15 cellular contexts compared by ENCODE assay signal in genomic region chr18:23551978-23552377, GRCh38. TPM values are rescaled to one million over a fixed set of nuclear protein-coding genes. Genes with fewer than 3 reads are reported as not detected.
A peak's percentile ranks its signal among the peaks of the same experiment; 100 is the strongest.
DNase-seq lines count a peak whose midpoint lies in the region; ATAC-seq, FAIRE-seq and TF ChIP-seq lines count a peak whose summit lies in the region.
"Had no signal": no experiment of that assay in that cellular context is flagged by ENCODE, and none has a peak within 500 bp of the region (broad histone marks: within the 10 kb centered on the region; RNA-seq: fewer than 3 reads in every experiment).

No MANE protein-coding gene starts in this region.

- H3K4me2 ChIP-seq in HepG2 (ENCODE audit: low read depth, low read length) (no peak overlapping the region), neuronal stem cell (ENCODE audit: insufficient read depth, low read length, poor library complexity, severe bottlenecking) (no peak overlapping the region)
- H3K4me2 ChIP-seq: KMS-11 had no signal

- no peak overlapping the region for H4K91ac ChIP-seq in neuronal stem cell (ENCODE audit: low read depth, low read length, poor library complexity)

- no peak overlapping the region for H3K14ac ChIP-seq in neuronal stem cell (ENCODE audit: low read length)

- peaks cover 16% of the 10 kb centered on the region for H3K4me1 Mint-ChIP-seq in central memory CD8-positive, alpha-beta T cell

- in situ Hi-C loops in HepG2 (cut with HindIII; ENCODE audit: extremely low pct_ligation_motif_present, low pct_unique_long_range_greater_than_20kb), result no loop called here

- POLR2A ChIA-PET in HepG2 (lab: Yijun Ruan, JAX), result no interaction called here

- DNase-seq in HepG2 (ENCODE audit: low spot score), result no peak
- no peak for DNase-seq in right lobe of liver
- DNase-seq in central memory CD8-positive, alpha-beta T cell (ENCODE audit: low spot score in 2 of 2), result no peak
- no peak for DNase-seq in neuronal stem cell (ENCODE audit: low spot score)
- DNase-seq in AML-193 (lab: John Stamatoyannopoulos, UW), result no peak
- no peak for DNase-seq in amygdala (lab: John Stamatoyannopoulos, UW)
- no peak for DNase-seq in left ventricle myocardium superior
- DNase-seq: Caco-2, EL, NCI-H1436, NCI-H2029 treated with DMSO at 0.1 percent for 48 hours, NCI-H774 had no signal

- TF ChIP-seq CTCF in HepG2 (CRISPR knock-in tag; IDR thresholded peaks at IDR 0.05) (no peak), right lobe of liver (IDR thresholded peaks at IDR 0.05) (no peak)

- peaks cover 16% of the 10 kb centered on the region for H3K79me2 ChIP-seq in HepG2 (ENCODE audit: insufficient read depth, low read length)

- H3K36me3 ChIP-seq in HepG2 (replicated peaks in 1 of 2; ENCODE audit: control insufficient read depth in 1 of 2, insufficient read depth in 2 of 2, low read length in 2 of 2), result peaks cover 33 to 78% of the 10 kb centered on the region in 2 experiments
- peaks cover 0 to 60% (median 17%) of the 10 kb centered on the region in 4 donors for H3K36me3 ChIP-seq in right lobe of liver
- peaks cover 42 to 94% of the 10 kb centered on the region in 2 donors for H3K36me3 ChIP-seq in neuronal stem cell (replicated peaks in 1 of 2; ENCODE audit: control insufficient read depth in 2 of 2, insufficient read depth in 2 of 2, low read length in 2 of 2)

- H3K27me3 ChIP-seq in HepG2 (ENCODE audit: control insufficient read depth in 1 of 2, insufficient read depth in 2 of 2, low read length in 2 of 2) (no peaks in the 10 kb centered on the region), right lobe of liver (no peaks in the 10 kb centered on the region), neuronal stem cell (ENCODE audit: control insufficient read depth in 3 of 3, insufficient read depth in 3 of 3, low read depth in 1 of 3, low read length in 3 of 3) (no peaks in the 10 kb centered on the region)

- no peak overlapping the region for H2AK5ac ChIP-seq in neuronal stem cell (ENCODE audit: low read depth, low read length)

- H3K9ac ChIP-seq in HepG2 (ENCODE audit: insufficient read depth, low read depth, low read length) (no peak overlapping the region), neuronal stem cell (ENCODE audit: low read depth, low read length, poor library complexity) (peak overlapping the region; percentile 50)
- H3K9ac ChIP-seq: KMS-11 had no signal

- H2BK12ac ChIP-seq in neuronal stem cell (ENCODE audit: low read length), result no peak overlapping the region

- BruUV-seq in HepG2 (replicated peaks; lab: Mats Ljungman, UMichigan), result no TSS peak

- ATAC-seq in HepG2 (no peak), right lobe of liver (no peak), left ventricle myocardium superior (no peak)
- ATAC-seq in central memory CD8-positive, alpha-beta T cell (replicated peaks; ENCODE audit: extremely low read depth, poor library complexity, severe bottlenecking), result no peak
- ATAC-seq in activated CD4-positive, CD25-positive, alpha-beta regulatory T cell treated with anti-CD3 and anti-CD28 coated beads, Interleukin-2, amount 50 U/mL, for 24 hours, result no peak

- no peak overlapping the region for H3K18ac ChIP-seq in neuronal stem cell (ENCODE audit: low read length)

- TF ChIP-seq EP300 in HepG2 (IDR thresholded peaks at IDR 0.05; ENCODE audit: low read depth in 2 of 2, low read length in 2 of 2) (no peak), HepG2 (CRISPR knock-in tag; IDR thresholded peaks at IDR 0.05; ENCODE audit: borderline replicate concordance) (no peak)

- H3K4me3 Mint-ChIP-seq in central memory CD8-positive, alpha-beta T cell, result no peak overlapping the region

- H2BK120ac ChIP-seq in neuronal stem cell (ENCODE audit: low read depth, low read length), result no peak overlapping the region

- TF ChIP-seq POLR2A in HepG2 (IDR thresholded peaks at IDR 0.05; ENCODE audit: insufficient read depth in 1 of 2, low read depth in 2 of 2, low read length in 2 of 2) (no peak), right lobe of liver (IDR thresholded peaks at IDR 0.05) (no peak)

- no peak for TF ChIP-seq RAD21 in HepG2 (CRISPR knock-in tag; IDR thresholded peaks at IDR 0.05)

- H3K9me3 ChIP-seq in HepG2 (ENCODE audit: low read length), result no peaks in the 10 kb centered on the region
- H3K9me3 ChIP-seq in right lobe of liver, result no peaks in the 10 kb centered on the region
- no peaks in the 10 kb centered on the region for H3K9me3 ChIP-seq in neuronal stem cell (replicated peaks in 1 of 2; ENCODE audit: control insufficient read depth in 2 of 2, insufficient read depth in 1 of 2, low read depth in 1 of 2, low read length in 2 of 2)
- H3K9me3 ChIP-seq: Caco-2 had no signal

- 62% methylated on average over 3 of the region's 3 CpGs for WGBS in HepG2 (ENCODE audit: low lambda C conversion rate)
- WGBS in right lobe of liver (ENCODE audit: insufficient coverage, low coverage, low lambda C conversion rate, missing lambda C conversion rate), result 89% methylated on average over 2 of the region's 3 CpGs
- WGBS in neuronal stem cell (ENCODE audit: extremely low coverage in 2 of 2, insufficient read length in 2 of 2, insufficient replicate concordance in 1 of 2), 2 donors, result no CpG with 5 or more reads among the region's 3 CpGs

- no peaks in the 10 kb centered on the region for H4K20me1 ChIP-seq in HepG2 (ENCODE audit: insufficient read depth, low read length)

- FAIRE-seq in HepG2 (lab: Jason Lieb, UNC), result no peak
- FAIRE-seq: H1 had no signal

- no peaks in the 10 kb centered on the region for H3K9me3 Mint-ChIP-seq in central memory CD8-positive, alpha-beta T cell

- H3K4ac ChIP-seq in neuronal stem cell (ENCODE audit: low read length), result no peak overlapping the region

- no peaks in the 10 kb centered on the region for H3K27me3 Mint-ChIP-seq in central memory CD8-positive, alpha-beta T cell

- H3K23ac ChIP-seq in neuronal stem cell (ENCODE audit: low read depth, low read length, poor library complexity), result no peak overlapping the region

- H2BK5ac ChIP-seq in neuronal stem cell (ENCODE audit: low read length), result no peak overlapping the region

- H3K36me3 Mint-ChIP-seq in central memory CD8-positive, alpha-beta T cell (ENCODE audit: insufficient read depth), result peaks cover 75% of the 10 kb centered on the region

- peak overlapping the region; percentile 14 for H3K27ac Mint-ChIP-seq in central memory CD8-positive, alpha-beta T cell (ENCODE audit: low read depth)

- no peak overlapping the region for H3K27ac ChIP-seq in HepG2 (ENCODE audit: extremely low read length, insufficient read depth, low read length)
- no peak overlapping the region for H3K27ac ChIP-seq in right lobe of liver
- H3K27ac ChIP-seq in neuronal stem cell (replicated peaks; ENCODE audit: low read length), result no peak overlapping the region
- H3K27ac ChIP-seq: KMS-11 had no signal

- H3K4me1 ChIP-seq in HepG2 (ENCODE audit: insufficient read depth, low read length) (peaks cover 73% of the 10 kb centered on the region), right lobe of liver (peaks cover 0 to 4% (median 0%) of the 10 kb centered on the region in 4 donors), neuronal stem cell (ENCODE audit: control insufficient read depth in 2 of 2, insufficient read depth in 1 of 2, low read depth in 1 of 2, low read length in 2 of 2) (no peaks in the 10 kb centered on the region)
- H3K4me1 ChIP-seq: Caco-2 had no signal

- CTCF ChIA-PET in HepG2 (lab: Yijun Ruan, JAX; ENCODE audit: low intra/inter-chr PET ratio, low total read pairs), result no interaction called here

- no peaks in the 10 kb centered on the region for H3K79me1 ChIP-seq in neuronal stem cell (ENCODE audit: low read depth, low read length)

- H2BK15ac ChIP-seq in neuronal stem cell (ENCODE audit: low read length), result no peak overlapping the region

- no peak overlapping the region for H2AFZ ChIP-seq in HepG2 (ENCODE audit: low read length)
- no peak overlapping the region for H2AFZ ChIP-seq in neuronal stem cell (ENCODE audit: low read length)

- H3K4me3 ChIP-seq in HepG2 (replicated peaks in 1 of 3; ENCODE audit: insufficient read depth in 1 of 3, low read depth in 2 of 3, low read length in 3 of 3) (no peak overlapping the region), right lobe of liver (no peak overlapping the region), neuronal stem cell (ENCODE audit: low read length in 2 of 2) (no peak overlapping the region)

- H4K8ac ChIP-seq in neuronal stem cell (ENCODE audit: low read depth, low read length), result no peak overlapping the region

- intact Hi-C loops in HepG2 (cut with micrococcal nuclease; ENCODE audit: unreplicated experiment), result no loop called here
- intact Hi-C loops in right lobe of liver (cut with DNase I), result no loop called here
- intact Hi-C loops in left ventricle myocardium superior (cut with micrococcal nuclease), result no loop called here

RNA-seq across cellular contexts. Expression of gene NPC1, which starts 34.3 kb away (rescaled TPM):
- total RNA-seq in HepG2 (2016; rRNA removed; fragmentation: Illumina TruSeq; extraction: Trizol) (28.6 and 46.5 TPM in 2 replicates), right lobe of liver (10 to 100 TPM; 11.9 to 31.2 (median 20.0) TPM), left ventricle myocardium superior (13.3 TPM)
- total RNA-seq in HepG2 (2016; cell fraction: cytosol; rRNA removed; fragmentation: Illumina TruSeq; extraction: Trizol; ENCODE audit: low read depth), result 8.3 and 10.0 TPM in 2 replicates
- 22.8 and 44.6 TPM in 2 replicates for total RNA-seq in HepG2 (2016; cell fraction: insoluble cytoplasmic fraction; rRNA removed; fragmentation: Illumina TruSeq; extraction: Trizol)
- total RNA-seq in HepG2 (2016; cell fraction: membrane; rRNA removed; fragmentation: Illumina TruSeq; extraction: Trizol), result 11.8 and 17.8 TPM in 2 replicates
- total RNA-seq in HepG2 (2016; cell fraction: nucleus; rRNA removed; fragmentation: Illumina TruSeq; extraction: Trizol), result 80.8 and 107 TPM in 2 replicates
- 114 and 121 TPM in 2 replicates for polyA plus RNA-seq in HepG2 (2011; rRNA removed)
- 149 and 162 TPM in 2 replicates for polyA plus RNA-seq in HepG2 (2011; cell fraction: cytosol; rRNA removed)
- 224 and 235 TPM in 2 replicates for polyA plus RNA-seq in HepG2 (2011; cell fraction: nucleus; rRNA removed)
- 89.5 and 105 TPM in 2 replicates for polyA plus RNA-seq in HepG2 (2012)
- 2.8 and 3.1 TPM in 2 replicates for polyA plus RNA-seq in HepG2 (2016; cell fraction: cytosol; fragmentation: Illumina TruSeq; extraction: Trizol; ENCODE audit: low read depth)
- polyA plus RNA-seq in HepG2 (2016; cell fraction: insoluble cytoplasmic fraction; fragmentation: Illumina TruSeq; extraction: Trizol; ENCODE audit: low read depth), result 16.2 and 18.5 TPM in 2 replicates
- polyA plus RNA-seq in HepG2 (2016; cell fraction: membrane; fragmentation: Illumina TruSeq; extraction: Trizol; ENCODE audit: low read depth), result 4.5 and 6.4 TPM in 2 replicates
- 80.1 and 82.3 TPM in 2 replicates for polyA plus RNA-seq in HepG2 (2016; cell fraction: nucleus; fragmentation: Illumina TruSeq; extraction: Trizol; ENCODE audit: insufficient read depth, low read depth)
- polyA minus RNA-seq in HepG2 (2011; rRNA and poly(A)+ RNA removed; ENCODE audit: low replicate concordance), result 256 and 622 TPM in 2 replicates
- 144 and 165 TPM in 2 replicates for polyA minus RNA-seq in HepG2 (2011; cell fraction: cytosol; rRNA and poly(A)+ RNA removed)
- 343 and 354 TPM in 2 replicates for polyA minus RNA-seq in HepG2 (2011; cell fraction: nucleus; rRNA and poly(A)+ RNA removed)
- polyA plus RNA-seq in neuronal stem cell (2013, experiment 1 of 2), result 21.0 TPM
- polyA plus RNA-seq in neuronal stem cell (2013, experiment 2 of 2), result 21.8 TPM

RNA-seq across cellular contexts. Expression of gene RMC1, which starts 48.7 kb away (rescaled TPM):
- total RNA-seq in HepG2 (2016; rRNA removed; fragmentation: Illumina TruSeq; extraction: Trizol), result 19.5 and 19.9 TPM in 2 replicates
- 9.4 and 11.1 TPM in 2 replicates for total RNA-seq in HepG2 (2016; cell fraction: cytosol; rRNA removed; fragmentation: Illumina TruSeq; extraction: Trizol; ENCODE audit: low read depth)
- 17.0 and 23.9 TPM in 2 replicates for total RNA-seq in HepG2 (2016; cell fraction: insoluble cytoplasmic fraction; rRNA removed; fragmentation: Illumina TruSeq; extraction: Trizol)
- 12.8 and 14.0 TPM in 2 replicates for total RNA-seq in HepG2 (2016; cell fraction: membrane; rRNA removed; fragmentation: Illumina TruSeq; extraction: Trizol)
- total RNA-seq in HepG2 (2016; cell fraction: nucleus; rRNA removed; fragmentation: Illumina TruSeq; extraction: Trizol), result 17.5 and 19.2 TPM in 2 replicates
- 8.2 and 9.4 TPM in 2 replicates for polyA plus RNA-seq in HepG2 (2011; rRNA removed)
- 5.9 and 8.7 TPM in 2 replicates for polyA plus RNA-seq in HepG2 (2011; cell fraction: cytosol; rRNA removed)
- polyA plus RNA-seq in HepG2 (2011; cell fraction: nucleus; rRNA removed), result 21.6 and 24.9 TPM in 2 replicates
- polyA plus RNA-seq in HepG2 (2012), result 11.0 TPM in 2 replicates
- 4.5 and 5.7 TPM in 2 replicates for polyA plus RNA-seq in HepG2 (2016; cell fraction: cytosol; fragmentation: Illumina TruSeq; extraction: Trizol; ENCODE audit: low read depth)
- 16.4 and 20.9 TPM in 2 replicates for polyA plus RNA-seq in HepG2 (2016; cell fraction: insoluble cytoplasmic fraction; fragmentation: Illumina TruSeq; extraction: Trizol; ENCODE audit: low read depth)
- polyA plus RNA-seq in HepG2 (2016; cell fraction: membrane; fragmentation: Illumina TruSeq; extraction: Trizol; ENCODE audit: low read depth), result 7.0 and 8.7 TPM in 2 replicates
- polyA plus RNA-seq in HepG2 (2016; cell fraction: nucleus; fragmentation: Illumina TruSeq; extraction: Trizol; ENCODE audit: insufficient read depth, low read depth), result 28.4 and 31.5 TPM in 2 replicates
- polyA minus RNA-seq in HepG2 (2011; rRNA and poly(A)+ RNA removed; ENCODE audit: low replicate concordance), result 5.1 and 13.8 TPM in 2 replicates
- 5.4 and 7.3 TPM in 2 replicates for polyA minus RNA-seq in HepG2 (2011; cell fraction: cytosol; rRNA and poly(A)+ RNA removed)
- 12.6 and 17.2 TPM in 2 replicates for polyA minus RNA-seq in HepG2 (2011; cell fraction: nucleus; rRNA and poly(A)+ RNA removed)
- total RNA-seq in right lobe of liver, result 10 to 100 TPM; 16.8 to 24.5 (median 21.9) TPM
- 22.7 TPM for polyA plus RNA-seq in neuronal stem cell (2013, experiment 1 of 2)
- 20.9 TPM for polyA plus RNA-seq in neuronal stem cell (2013, experiment 2 of 2)
- total RNA-seq in left ventricle myocardium superior, result 12.6 TPM
